ENCODE assay signal across 10 cellular contexts in the genomic region with DNA sequence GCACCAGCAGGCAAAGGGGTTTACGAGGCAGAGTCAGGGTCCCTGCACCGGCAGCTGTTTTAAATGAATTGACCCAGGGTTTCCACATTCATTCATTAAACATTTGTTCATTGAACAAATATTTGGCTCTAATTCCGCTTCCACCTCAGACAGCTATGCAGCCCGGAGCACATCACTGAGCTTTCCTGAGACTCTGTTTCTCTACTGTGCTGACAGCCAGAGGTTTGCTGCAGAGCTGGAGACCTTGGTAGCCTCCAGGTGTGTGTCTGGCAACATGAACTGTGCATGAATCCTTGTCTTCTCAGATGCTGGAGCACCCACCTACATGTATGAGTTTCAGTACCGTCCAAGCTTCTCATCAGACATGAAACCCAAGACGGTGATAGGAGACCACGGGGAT. TPM values are rescaled to one million over a fixed set of nuclear protein-coding genes. Genes with fewer than 3 reads are reported as not detected.
DNase-seq lines count a peak whose midpoint lies in the region; ATAC-seq, FAIRE-seq and TF ChIP-seq lines count a peak whose summit lies in the region.
"Not testable (repeated sequence)": the region's sequence is repeated elsewhere in the genome, so short reads cannot be mapped to it uniquely, and the experiment has no call there.
"Had no signal": no experiment of that assay in that cellular context is flagged by ENCODE, and none has a peak within 500 bp of the region (broad histone marks: within the 10 kb centered on the region; RNA-seq: fewer than 3 reads in every experiment).

No MANE protein-coding gene starts in this region.

- not testable (repeated sequence) for H3K4me3 ChIP-seq in heart right ventricle; HepG2 (replicated peaks in 1 of 3; ENCODE audit: insufficient read depth in 1 of 3, low read depth in 2 of 3, low read length in 3 of 3); upper lobe of right lung

- H3K36me3 ChIP-seq in heart right ventricle; HepG2 (replicated peaks in 1 of 2; ENCODE audit: control insufficient read depth in 1 of 2, insufficient read depth in 2 of 2, low read length in 2 of 2); upper lobe of right lung: not testable (repeated sequence)

- not testable (repeated sequence) for H2AFZ ChIP-seq in HepG2 (ENCODE audit: low read length)

- not testable (repeated sequence) for H3K4me1 ChIP-seq in heart right ventricle; HepG2 (ENCODE audit: insufficient read depth, low read length); upper lobe of right lung

- H3K9me3 ChIP-seq in heart right ventricle; HepG2 (ENCODE audit: low read length); upper lobe of right lung: not testable (repeated sequence)

- not testable (repeated sequence) for H3K36me3 Mint-ChIP-seq in osteocyte (ENCODE audit: unreplicated experiment)

- not testable (repeated sequence) for H3K4me2 ChIP-seq in HepG2 (ENCODE audit: low read depth, low read length)

- in situ Hi-C loops in HepG2 (cut with HindIII; ENCODE audit: extremely low pct_ligation_motif_present, low pct_unique_long_range_greater_than_20kb): not testable (repeated sequence)

- H3K79me2 ChIP-seq in HepG2 (ENCODE audit: insufficient read depth, low read length): not testable (repeated sequence)

- H3K4me1 Mint-ChIP-seq in osteocyte (ENCODE audit: unreplicated experiment): not testable (repeated sequence)

- not testable (repeated sequence) for H3K27ac Mint-ChIP-seq in osteocyte (ENCODE audit: unreplicated experiment)

- not testable (repeated sequence) for H3K9me3 Mint-ChIP-seq in osteocyte (ENCODE audit: unreplicated experiment)

- H4K20me1 ChIP-seq in HepG2 (ENCODE audit: insufficient read depth, low read length): not testable (repeated sequence)

- DNase-seq in activated CD8-positive, alpha-beta memory T cell treated with anti-CD3 and anti-CD28 coated beads for 24 hours: peak; percentile 45
- DNase-seq in fibroblast of gingiva (ENCODE audit: low read depth): peak; percentile 0
- DNase-seq in Right ventricle myocardium superior; heart right ventricle; HepG2 (ENCODE audit: low spot score); upper lobe of right lung: not testable (repeated sequence)
- DNase-seq in islet precursor cell: peak; percentile 40
- DNase-seq in osteocyte (ENCODE audit: extremely low spot score, unreplicated experiment): peak; percentile 78

- not testable (repeated sequence) for TF ChIP-seq CTCF in heart right ventricle (IDR thresholded peaks at IDR 0.05); HepG2 (CRISPR knock-in tag; IDR thresholded peaks at IDR 0.05); osteocyte (IDR thresholded peaks at IDR 0.05); upper lobe of right lung (IDR thresholded peaks at IDR 0.05)

- TF ChIP-seq POLR2A in HepG2 (IDR thresholded peaks at IDR 0.05; ENCODE audit: insufficient read depth in 1 of 2, low read depth in 2 of 2, low read length in 2 of 2): not testable (repeated sequence)

- POLR2A ChIA-PET in HepG2 (lab: Yijun Ruan, JAX): not testable (repeated sequence)

- not testable (repeated sequence) for TF ChIP-seq RAD21 in HepG2 (CRISPR knock-in tag; IDR thresholded peaks at IDR 0.05)

- H3K27me3 ChIP-seq in heart right ventricle; HepG2 (ENCODE audit: control insufficient read depth in 1 of 2, insufficient read depth in 2 of 2, low read length in 2 of 2); upper lobe of right lung: not testable (repeated sequence)

- not testable (repeated sequence) for H3K27me3 Mint-ChIP-seq in osteocyte (ENCODE audit: unreplicated experiment)

- CTCF ChIA-PET in HepG2 (lab: Yijun Ruan, JAX; ENCODE audit: low intra/inter-chr PET ratio, low total read pairs): not testable (repeated sequence)

- ATAC-seq in Right ventricle myocardium superior (ENCODE audit: poor library complexity) (peak; percentile 51), heart right ventricle (peak in 6 of 8 donors; percentile 49 to 75 (median 65)), HepG2 (peak; percentile 40; the same call in 2 of the 3 replicates), upper lobe of right lung (peak; percentile 20)

- not testable (repeated sequence) for H3K27ac ChIP-seq in heart right ventricle; HepG2 (ENCODE audit: extremely low read length, insufficient read depth, low read length); upper lobe of right lung

- not testable (repeated sequence) for FAIRE-seq in HepG2 (lab: Jason Lieb, UNC)

- not testable (repeated sequence) for H3K4me3 Mint-ChIP-seq in osteocyte (ENCODE audit: unreplicated experiment)

- 61 to 85% methylated on average over 2 of the region's 7 CpGs for WGBS in heart right ventricle, 2 donors
- WGBS in HepG2 (ENCODE audit: low lambda C conversion rate): 62% methylated on average over 3 of the region's 7 CpGs

- H3K9ac ChIP-seq in HepG2 (ENCODE audit: insufficient read depth, low read depth, low read length): not testable (repeated sequence)

- BruUV-seq in HepG2 (replicated peaks; lab: Mats Ljungman, UMichigan): not testable (repeated sequence)

- intact Hi-C loops in Right ventricle myocardium superior (cut with DNase I); heart right ventricle (cut with DNase I); HepG2 (cut with micrococcal nuclease; ENCODE audit: unreplicated experiment); upper lobe of right lung (cut with DNase I): not testable (repeated sequence)

- TF ChIP-seq EP300 in HepG2 (IDR thresholded peaks at IDR 0.05; ENCODE audit: low read depth in 2 of 2, low read length in 2 of 2); HepG2 (CRISPR knock-in tag; IDR thresholded peaks at IDR 0.05; ENCODE audit: borderline replicate concordance): not testable (repeated sequence)

RNA-seq across cellular contexts. Expression of gene CES1, which starts 42.7 kb away (rescaled TPM):
- total RNA-seq in Right ventricle myocardium superior (33.2 TPM), heart right ventricle (10 to 100 TPM in 8 of 10 donors, 1 to 10 TPM in 2; 7.1 to 24.9 (median 21.7) TPM), HepG2 (2016; rRNA removed; fragmentation: Illumina TruSeq; extraction: Trizol) (82.8 and 198 TPM in 2 replicates), osteocyte (not detected in 2 replicates), upper lobe of right lung (293 TPM)
- polyA plus RNA-seq in heart right ventricle (10 to 100 TPM in 1 of 2 donors, 1 to 10 TPM in 1; 5.8 to 49.8 TPM), HepG2 (2011; rRNA removed) (136 and 243 TPM in 2 replicates)
- total RNA-seq in HepG2 (2016; cell fraction: cytosol; rRNA removed; fragmentation: Illumina TruSeq; extraction: Trizol; ENCODE audit: low read depth): 21.6 and 25.6 TPM in 2 replicates
- 82.8 and 198 TPM in 2 replicates for total RNA-seq in HepG2 (2016; cell fraction: insoluble cytoplasmic fraction; rRNA removed; fragmentation: Illumina TruSeq; extraction: Trizol)
- 30.5 and 36.0 TPM in 2 replicates for total RNA-seq in HepG2 (2016; cell fraction: membrane; rRNA removed; fragmentation: Illumina TruSeq; extraction: Trizol)
- total RNA-seq in HepG2 (2016; cell fraction: nucleus; rRNA removed; fragmentation: Illumina TruSeq; extraction: Trizol): 161 and 194 TPM in 2 replicates
- 113 and 203 TPM in 2 replicates for polyA plus RNA-seq in HepG2 (2011; cell fraction: cytosol; rRNA removed)
- 105 and 175 TPM in 2 replicates for polyA plus RNA-seq in HepG2 (2011; cell fraction: nucleus; rRNA removed)
- 295 and 362 TPM in 2 replicates for polyA plus RNA-seq in HepG2 (2012)
- 37.4 and 40.2 TPM in 2 replicates for polyA plus RNA-seq in HepG2 (2016; cell fraction: cytosol; fragmentation: Illumina TruSeq; extraction: Trizol; ENCODE audit: low read depth)
- polyA plus RNA-seq in HepG2 (2016; cell fraction: insoluble cytoplasmic fraction; fragmentation: Illumina TruSeq; extraction: Trizol; ENCODE audit: low read depth): 108 and 118 TPM in 2 replicates
- polyA plus RNA-seq in HepG2 (2016; cell fraction: membrane; fragmentation: Illumina TruSeq; extraction: Trizol; ENCODE audit: low read depth): 40.5 and 44.8 TPM in 2 replicates
- 349 and 393 TPM in 2 replicates for polyA plus RNA-seq in HepG2 (2016; cell fraction: nucleus; fragmentation: Illumina TruSeq; extraction: Trizol; ENCODE audit: insufficient read depth, low read depth)
- 16.1 and 76.9 TPM in 2 replicates for polyA minus RNA-seq in HepG2 (2011; rRNA and poly(A)+ RNA removed; ENCODE audit: low replicate concordance)
- 35.3 and 69.1 TPM in 2 replicates for polyA minus RNA-seq in HepG2 (2011; cell fraction: cytosol; rRNA and poly(A)+ RNA removed)
- 31.8 and 60.5 TPM in 2 replicates for polyA minus RNA-seq in HepG2 (2011; cell fraction: nucleus; rRNA and poly(A)+ RNA removed)
- total RNA-seq: A172; CD8-positive, alpha-beta T cell had no signal
